11 cellular contexts compared by ENCODE assay signal in genomic region chr13:33279898-33280549, GRCh38. TPM values are rescaled to one million over a fixed set of nuclear protein-coding genes. Genes with fewer than 3 reads are reported as not detected.
DNase-seq lines count a peak whose midpoint lies in the region; ATAC-seq and TF ChIP-seq lines count a peak whose summit lies in the region.
"Had no signal": no experiment of that assay in that cellular context is flagged by ENCODE, and none has a peak within 500 bp of the region (broad histone marks: within the 10 kb centered on the region; RNA-seq: fewer than 3 reads in every experiment).

No MANE protein-coding gene starts in this region.

- peak overlapping the region; percentile 70 for H3K9ac ChIP-seq in adipocyte (ENCODE audit: low read length)

- ATAC-seq in T-helper 17 cell, result no peak
- no peak for ATAC-seq in HG03457 (IDR thresholded peaks at IDR 0.05; ENCODE audit: unreplicated experiment)

- H3K27ac ChIP-seq in right atrium auricular region (peak overlapping the region; percentile 66 to 78), skin epidermis (peak overlapping the region in 11 of 21 experiments; percentile 11 to 65 (median 50))

- H3K9me3 ChIP-seq in adipocyte (ENCODE audit: control insufficient read depth, low read length) (no peaks in the 10 kb centered on the region), right atrium auricular region (no peaks in the 10 kb centered on the region), T-helper 17 cell (ENCODE audit: control insufficient read depth, low read length, poor library complexity, severe bottlenecking) (no peaks in the 10 kb centered on the region)

- H3K4me1 Mint-ChIP-seq in T-helper 17 cell, result peaks cover 2% of the 10 kb centered on the region

- DNase-seq in HK-2 (ENCODE audit: unreplicated experiment), result peak; percentile 41
- peak; percentile 87 for DNase-seq in adipocyte (ENCODE audit: low read depth)
- DNase-seq in right atrium auricular region (ENCODE audit: low spot score), result no peak
- no peak for DNase-seq in T-helper 17 cell
- no peak for DNase-seq in GM13976 (ENCODE audit: low spot score)
- DNase-seq in NK-92 treated with Interleukin-12 subunit alpha and Interleukin-12 subunit beta, amount 100 ng/mL, for 24 hours (lab: John Stamatoyannopoulos, UW), result no peak
- DNase-seq: activated naive CD4-positive, alpha-beta T cell; KG1; T-helper 9 cell had no signal

- H3K27ac Mint-ChIP-seq in T-helper 17 cell, result no peak overlapping the region

- TF ChIP-seq CTCF in right atrium auricular region (IDR thresholded peaks at IDR 0.05), result no peak
- no peak for TF ChIP-seq CTCF in GM13976 (IDR thresholded peaks at IDR 0.05; ENCODE audit: borderline replicate concordance, control extremely low read depth, extremely low read depth, insufficient read depth, missing control alignments)

- in situ Hi-C loops in GM13976 (cut with MboI; ENCODE audit: low sequenced_read_pairs, unreplicated experiment), result no loop called here

- H3K27me3 ChIP-seq in adipocyte (replicated peaks; ENCODE audit: control insufficient read depth, insufficient read depth, low read length) (no peaks in the 10 kb centered on the region), right atrium auricular region (no peaks in the 10 kb centered on the region)

- H3K36me3 Mint-ChIP-seq in T-helper 17 cell (ENCODE audit: low read depth), result no peaks in the 10 kb centered on the region

- H3K4me1 ChIP-seq in adipocyte (ENCODE audit: control insufficient read depth, insufficient read depth, low read length), result peaks cover 89% of the 10 kb centered on the region
- peaks cover 0 to 79% of the 10 kb centered on the region in 2 donors for H3K4me1 ChIP-seq in right atrium auricular region

- H3K36me3 ChIP-seq in adipocyte (ENCODE audit: control insufficient read depth, insufficient read depth, low read length, severe bottlenecking), result no peaks in the 10 kb centered on the region
- H3K36me3 ChIP-seq in right atrium auricular region, result no peaks in the 10 kb centered on the region

- peaks cover 35% of the 10 kb centered on the region for H3K27me3 Mint-ChIP-seq in T-helper 17 cell

- H3K4me3 ChIP-seq in adipocyte (ENCODE audit: low read length) (peak overlapping the region; percentile 43), right atrium auricular region (no peak overlapping the region), skin epidermis (no peak overlapping the region)

- no peak overlapping the region for H3K4me3 Mint-ChIP-seq in T-helper 17 cell

RNA-seq across cellular contexts. Expression of gene STARD13, which starts 5.5 kb away (rescaled TPM):
- total RNA-seq in right atrium auricular region (10 to 100 TPM; 21.6 to 23.3 TPM), T-helper 17 cell (not detected)

Comparison
In these comparisons a context has a peak if more than half of its experiments do, and no peak if none do; other contexts are left out.
1. DNase-seq: peak in HK-2 (single experiment) and adipocyte (single experiment); none in right atrium auricular region (single experiment), T-helper 17 cell (0 of 3), GM13976 (single experiment) and NK-92 treated with Interleukin-12 subunit alpha and Interleukin-12 subunit beta, amount 100 ng/mL, for 24 hours (single experiment).
2. RNA of gene STARD13, which starts 5.5 kb away (total RNA-seq): 21.6 to 23.3 TPM in right atrium auricular region; not detected in T-helper 17 cell; every median in the first group is over 10 times any median in the second.